1 cellular context compared by ENCODE assay signal in genomic region chr4:75924309-75924708, GRCh38.
TF ChIP-seq lines count a peak whose summit lies in the region.

No MANE protein-coding gene starts in this region.

TF ChIP-seq in GM23338, 12 proteins besides CTCF, POLR2A, EP300 and RAD21 (continued from another document):
- no peak for TF ChIP-seq ZNF462 (CRISPR knock-in tag; IDR thresholded peaks at IDR 0.05)
